ENCODE assay signal across 8 cellular contexts in the genomic region with DNA sequence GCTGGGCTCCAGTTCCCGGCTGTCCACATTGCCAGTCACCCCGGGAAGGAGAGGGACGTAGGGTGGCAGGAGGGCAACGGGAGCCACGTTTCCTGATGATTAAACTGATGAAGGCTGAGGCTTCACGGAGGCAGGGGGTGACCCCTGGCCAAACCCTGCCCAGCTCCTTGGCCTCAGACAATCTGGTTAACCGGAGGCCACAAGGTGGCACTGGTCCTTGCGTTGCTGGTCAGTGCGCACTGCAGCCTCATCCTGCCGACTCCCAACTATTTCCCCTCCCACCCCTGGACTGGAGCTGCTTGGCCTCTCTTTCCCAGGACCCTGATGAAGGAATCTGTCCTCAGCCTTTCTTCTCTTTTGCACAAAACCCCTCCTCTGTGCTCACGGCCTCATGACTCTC.
DNase-seq lines count a peak whose midpoint lies in the region; ATAC-seq and TF ChIP-seq lines count a peak whose summit lies in the region.
"Had no signal": no experiment of that assay in that cellular context is flagged by ENCODE, and none has a peak within 500 bp of the region (broad histone marks: within the 10 kb centered on the region; RNA-seq: fewer than 3 reads in every experiment).

No MANE protein-coding gene starts in this region.

- no peaks in the 10 kb centered on the region for H4K20me1 ChIP-seq in hepatocyte (ENCODE audit: insufficient read depth, poor library complexity, severe bottlenecking)

- no peaks in the 10 kb centered on the region for H3K9me3 ChIP-seq in ascending aorta
- H3K9me3 ChIP-seq in hepatocyte (ENCODE audit: low read depth) = no peaks in the 10 kb centered on the region

- no peak overlapping the region for H3K4me3 ChIP-seq in H7 (ENCODE audit: insufficient read depth, low read depth, low read length)
- H3K4me3 ChIP-seq in ascending aorta = no peak overlapping the region
- no peak overlapping the region for H3K4me3 ChIP-seq in hepatocyte

- no peak overlapping the region for H3K4me2 ChIP-seq in hepatocyte

- H3K27ac ChIP-seq in ascending aorta (no peak overlapping the region), hepatocyte (no peak overlapping the region)

- H3K27me3 ChIP-seq in H7 (ENCODE audit: control insufficient read depth, insufficient read depth, low read length) (peaks cover 2% of the 10 kb centered on the region), ascending aorta (no peaks in the 10 kb centered on the region), hepatocyte (peaks cover 16% of the 10 kb centered on the region)

- intact Hi-C loops in ascending aorta (cut with DNase I) = no loop called here

- H3K36me3 ChIP-seq in H7 (replicated peaks; ENCODE audit: control insufficient read depth, insufficient read depth, low read length) = no peaks in the 10 kb centered on the region
- no peaks in the 10 kb centered on the region for H3K36me3 ChIP-seq in ascending aorta
- H3K36me3 ChIP-seq in hepatocyte (replicated peaks; ENCODE audit: insufficient read depth, low read depth) = no peaks in the 10 kb centered on the region

- H3K79me2 ChIP-seq in hepatocyte = no peaks in the 10 kb centered on the region

- ATAC-seq in HG02870 (IDR thresholded peaks at IDR 0.05; ENCODE audit: unreplicated experiment) (no peak), GM18498 (IDR thresholded peaks at IDR 0.05; ENCODE audit: unreplicated experiment) (no peak)

- DNase-seq in H7 (peak; percentile 91), ascending aorta (ENCODE audit: low spot score in 2 of 2) (no peak), hepatocyte (ENCODE audit: low spot score) (peak; percentile 54), superior temporal gyrus (ENCODE audit: extremely low spot score) (peak; percentile 55)
- no peak for DNase-seq in activated T-cell treated with anti-CD3 and anti-CD28 coated beads, Interleukin-2, amount 50 U/mL, for 1 hour
- DNase-seq: stimulated activated naive CD4-positive, alpha-beta T cell treated with Interleukin-2 at 50 U/mL for 16 hours had no signal

- H3K4me1 ChIP-seq in ascending aorta (no peaks in the 10 kb centered on the region), hepatocyte (ENCODE audit: insufficient read depth) (no peaks in the 10 kb centered on the region)

- no peaks in the 10 kb centered on the region for H3K9me2 ChIP-seq in hepatocyte (replicated peaks; ENCODE audit: insufficient read depth)

- H2AFZ ChIP-seq in hepatocyte = no peak overlapping the region

- WGBS in hepatocyte (ENCODE audit: low lambda C conversion rate, missing lambda C conversion rate) = 46% methylated on average over 11 of the region's 11 CpGs

- TF ChIP-seq CTCF in ascending aorta (IDR thresholded peaks at IDR 0.05) (peak; percentile 9 to 36 (median 22)), hepatocyte (IDR thresholded peaks at IDR 0.05; ENCODE audit: poor library complexity) (peak; percentile 50)

Comparison
In these comparisons a context has a peak if more than half of its experiments do, and no peak if none do; other contexts are left out.
1. DNase-seq: peak in H7 (single experiment), hepatocyte (single experiment) and superior temporal gyrus (single experiment); none in ascending aorta (0 of 2) and activated T-cell treated with anti-CD3 and anti-CD28 coated beads, Interleukin-2, amount 50 U/mL, for 1 hour (single experiment).